Comparison of ENCODE assay signal across 12 cellular contexts in the genomic region with DNA sequence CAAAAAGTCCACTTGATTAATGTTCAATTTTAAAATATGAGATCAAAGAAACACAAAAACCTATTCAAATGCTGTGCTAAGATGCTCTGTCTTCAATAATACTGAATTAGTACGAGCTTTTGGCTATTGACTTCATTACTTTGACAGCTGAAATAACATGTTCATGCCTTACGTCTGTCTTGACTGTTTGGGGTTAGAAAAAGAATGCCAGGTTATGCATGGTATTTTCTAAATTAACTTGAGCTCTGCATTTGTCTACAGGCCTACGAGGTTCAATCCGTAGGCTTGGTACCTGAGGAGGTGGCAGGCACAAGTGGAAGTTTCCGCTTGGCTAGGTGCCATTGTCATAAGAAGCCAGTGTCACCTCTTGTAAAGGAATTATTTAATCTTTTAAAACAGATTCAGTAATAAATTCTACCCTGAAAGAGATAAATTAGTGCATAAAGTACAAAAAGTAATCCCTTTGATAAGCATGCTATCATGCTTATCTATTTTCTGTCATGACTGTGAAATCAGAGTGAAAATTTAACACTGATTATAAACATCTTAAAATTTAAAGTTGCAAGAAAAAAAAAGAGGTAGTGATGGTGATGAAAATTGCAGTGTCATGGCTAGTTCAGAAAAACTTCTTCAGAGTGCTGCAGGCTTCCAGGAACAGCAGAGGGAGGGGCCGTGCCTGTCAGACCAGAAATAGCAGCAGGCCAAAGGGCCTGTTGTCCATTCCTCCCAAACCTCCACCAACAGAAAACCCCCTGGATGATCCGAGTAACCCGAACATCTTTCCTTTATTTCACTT.
DNase-seq lines count a peak whose midpoint lies in the region; ATAC-seq and TF ChIP-seq lines count a peak whose summit lies in the region.
"Had no signal": no experiment of that assay in that cellular context is flagged by ENCODE, and none has a peak within 500 bp of the region (broad histone marks: within the 10 kb centered on the region; RNA-seq: fewer than 3 reads in every experiment).

No MANE protein-coding gene starts in this region.

- no peaks in the 10 kb centered on the region for H3K9me3 ChIP-seq in neutrophil
- H3K9me3 ChIP-seq: body of pancreas had no signal

- no peak overlapping the region for H3K4me3 ChIP-seq in neutrophil (ENCODE audit: low read depth in 1 of 2, low read length in 1 of 2)
- H3K4me3 ChIP-seq: body of pancreas had no signal

- H3K4me1 ChIP-seq in foreskin keratinocyte (peaks cover 20% of the 10 kb centered on the region), neutrophil (ENCODE audit: control insufficient read depth in 1 of 2, insufficient read depth in 1 of 2, low read depth in 1 of 2, low read length in 1 of 2) (peaks cover 5 to 14% of the 10 kb centered on the region in 2 experiments)
- H3K4me1 ChIP-seq: body of pancreas had no signal

- peak overlapping the region; percentile 57 for H3K27ac ChIP-seq in foreskin keratinocyte
- peak overlapping the region; percentile 30 for H3K27ac ChIP-seq in neutrophil
- H3K27ac ChIP-seq: body of pancreas had no signal

- H3K27me3 ChIP-seq in foreskin keratinocyte (no peaks in the 10 kb centered on the region), neutrophil (no peaks in the 10 kb centered on the region)
- H3K27me3 ChIP-seq: body of pancreas had no signal

- peak; percentile 75 to 77 for DNase-seq in AML-193 (lab: John Stamatoyannopoulos, UW)
- peak; percentile 30 for DNase-seq in RPMI7951 (ENCODE audit: low read depth)
- no peak for DNase-seq in foreskin keratinocyte
- DNase-seq in iPS-NIHi7 (ENCODE audit: extremely low spot score): no peak
- no peak for DNase-seq in GOT3 (lab: John Stamatoyannopoulos, UW)
- no peak for DNase-seq in stimulated activated naive CD4-positive, alpha-beta T cell (lab: John Stamatoyannopoulos, UW)
- DNase-seq: activated CD4-positive, alpha-beta T cell treated with anti-CD3 and anti-CD28 coated beads, Interleukin-2, amount 10 ng/mL, durations not matched to agents 24 days and 14 days; CD4-positive, CD25-positive, alpha-beta regulatory T cell; NCI-H774 had no signal

- no peaks in the 10 kb centered on the region for H3K36me3 ChIP-seq in neutrophil

- no peak for TF ChIP-seq CTCF in foreskin keratinocyte (conservative IDR thresholded peaks at IDR 0.05)
- TF ChIP-seq CTCF in neutrophil (IDR thresholded peaks at IDR 0.05): no peak

- ATAC-seq in foreskin keratinocyte (no peak), GM21737 (IDR thresholded peaks at IDR 0.05; ENCODE audit: unreplicated experiment) (no peak)
- ATAC-seq: body of pancreas had no signal

Comparison
In these comparisons a context has a peak if more than half of its experiments do, and no peak if none do; other contexts are left out.
1. DNase-seq: peak in AML-193 (2 of 2) and RPMI7951 (single experiment); none in foreskin keratinocyte (0 of 2), iPS-NIHi7 (single experiment), GOT3 (single experiment) and stimulated activated naive CD4-positive, alpha-beta T cell (0 of 6).